ENCODE assay signal across 8 cellular contexts in the genomic region with DNA sequence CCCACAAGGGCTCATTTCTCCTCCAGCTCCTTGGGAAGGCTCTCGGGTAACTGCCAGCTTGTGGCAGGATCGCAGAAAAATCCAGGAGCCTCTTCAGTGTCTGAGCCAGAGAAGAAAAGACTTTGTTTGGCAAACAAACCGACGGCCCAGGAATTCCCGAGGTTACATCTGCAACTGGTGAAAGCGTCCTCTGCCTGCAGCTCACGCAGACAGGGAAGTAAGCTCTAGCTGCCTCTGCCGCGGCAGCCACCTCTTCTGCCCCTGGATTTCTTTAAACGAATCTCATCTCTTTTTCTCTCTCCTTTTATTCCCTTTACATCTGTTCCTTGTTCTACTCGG. TPM values are rescaled to one million over a fixed set of nuclear protein-coding genes. Genes with fewer than 3 reads are reported as not detected.
A peak's percentile ranks its signal among the peaks of the same experiment; 100 is the strongest.
DNase-seq lines count a peak whose midpoint lies in the region; ATAC-seq and TF ChIP-seq lines count a peak whose summit lies in the region.

No MANE protein-coding gene starts in this region.

- H3K36me3 ChIP-seq in BLaER1, result peaks cover 19% of the 10 kb centered on the region; the same call in 1 of the 2 replicates

- H3K27ac ChIP-seq in BLaER1, result peak overlapping the region; percentile 71

- H3K4me2 ChIP-seq in BLaER1, result peak overlapping the region; percentile 81

- no peak for TF ChIP-seq CTCF in GM13977 (IDR thresholded peaks at IDR 0.05; ENCODE audit: extremely low read depth, insufficient read depth, missing control alignments)

- intact Hi-C loops in left ventricle myocardium superior (cut with micrococcal nuclease), result no loop called here

- DNase-seq in activated CD4-positive, alpha-beta T cell treated with anti-CD3 and anti-CD28 coated beads, Interleukin-2, amount 50 U/mL, for 48 hours, result peak; percentile 8 to 11
- DNase-seq in left ventricle myocardium superior, result no peak
- DNase-seq in skeletal muscle cell (ENCODE audit: low read depth), result no peak
- no peak for DNase-seq in stimulated activated CD4-positive, alpha-beta T cell treated with anti-CD3 and anti-CD28 coated beads, Interleukin-4, amount 100 ng/mL, for 4 hours
- DNase-seq in GM13977 (ENCODE audit: low spot score), result no peak

- peaks cover 17% of the 10 kb centered on the region for H3K9me3 ChIP-seq in BLaER1

- H3K9ac ChIP-seq in BLaER1, result peak overlapping the region; percentile 79

- peaks cover 56% of the 10 kb centered on the region for H3K4me1 ChIP-seq in BLaER1

- no peaks in the 10 kb centered on the region for H4K20me1 ChIP-seq in BLaER1

- in situ Hi-C loops in GM13977 (cut with MboI; ENCODE audit: low pct_unique_long_range_greater_than_20kb, low sequenced_read_pairs, unreplicated experiment), result no loop called here

- no peaks in the 10 kb centered on the region for H3K27me3 ChIP-seq in BLaER1

- H3K4me3 ChIP-seq in BLaER1 (peak overlapping the region; percentile 76), skeletal muscle cell (ENCODE audit: low read depth, low read length) (peak overlapping the region; percentile 34)

- ATAC-seq in GM18909 (IDR thresholded peaks at IDR 0.05; ENCODE audit: poor library complexity, unreplicated experiment), result peak; percentile 42
- peak; percentile 34 for ATAC-seq in HG03354 (IDR thresholded peaks at IDR 0.05; ENCODE audit: poor library complexity, severe bottlenecking, unreplicated experiment)
- peak; percentile 29 for ATAC-seq in left ventricle myocardium superior

RNA-seq across cellular contexts. Expression of a gene that starts 0.3 kb away (rescaled TPM):
- not detected for total RNA-seq in left ventricle myocardium superior

RNA-seq across cellular contexts. Expression of a gene that starts 58.9 kb away (rescaled TPM):
- total RNA-seq in left ventricle myocardium superior, result 37.0 TPM

Comparison
In these comparisons a context has a peak if more than half of its experiments do, and no peak if none do; other contexts are left out.
1. DNase-seq: peak in activated CD4-positive, alpha-beta T cell treated with anti-CD3 and anti-CD28 coated beads, Interleukin-2, amount 50 U/mL, for 48 hours (2 of 2); none in left ventricle myocardium superior (single experiment), skeletal muscle cell (single experiment), stimulated activated CD4-positive, alpha-beta T cell treated with anti-CD3 and anti-CD28 coated beads, Interleukin-4, amount 100 ng/mL, for 4 hours (0 of 2) and GM13977 (single experiment).
2. Peak in every context shown above with its lines, with median percentiles within 50 percentile points of each other: ATAC-seq.